ENCODE assay signal across 8 cellular contexts in the genomic region with DNA sequence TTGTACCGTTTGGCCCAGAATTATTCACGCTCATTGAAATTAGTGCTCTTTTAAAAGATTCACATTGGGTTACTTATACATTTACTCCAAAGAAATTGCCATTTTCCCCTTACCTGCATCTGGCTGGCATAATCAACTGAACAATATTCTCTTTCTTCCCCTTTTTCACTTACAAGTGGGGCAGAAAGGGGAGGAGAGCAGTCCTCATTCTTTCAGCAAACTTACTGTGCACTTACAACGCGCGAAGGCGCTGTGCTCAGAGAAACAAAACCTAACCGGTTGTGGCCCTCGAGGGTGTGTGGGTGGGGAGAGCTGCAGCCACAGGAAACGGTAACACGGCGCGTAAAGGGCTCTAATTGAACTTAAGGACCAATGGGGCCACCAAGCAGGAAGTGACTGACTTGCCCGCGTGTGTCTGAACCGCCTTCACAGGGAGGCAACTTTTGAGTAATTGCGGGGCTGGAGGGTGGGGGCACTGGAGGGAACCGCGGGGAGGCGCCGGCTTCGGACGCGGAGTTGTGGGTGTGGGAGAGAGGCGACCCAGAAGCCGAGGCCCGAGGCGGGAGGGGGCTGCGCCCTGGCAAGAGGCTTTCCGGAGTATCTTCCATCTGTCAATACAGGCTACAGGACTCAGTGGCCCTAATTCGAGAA. TPM values are rescaled to one million over a fixed set of nuclear protein-coding genes. Genes with fewer than 3 reads are reported as not detected.
DNase-seq lines count a peak whose midpoint lies in the region; ATAC-seq and TF ChIP-seq lines count a peak whose summit lies in the region.

No MANE protein-coding gene starts in this region.

- peaks cover 64% of the 10 kb centered on the region for H3K4me1 Mint-ChIP-seq in activated naive CD8-positive, alpha-beta T cell (ENCODE audit: low read depth)

- ATAC-seq in HG02623 (IDR thresholded peaks at IDR 0.05; ENCODE audit: unreplicated experiment), result peak; percentile 56
- peak; percentile 78 for ATAC-seq in SK-N-SH treated with all-trans-retinoic acid at 6 μM for 48 hours
- peak; percentile 75 for ATAC-seq in Right ventricle myocardium superior (ENCODE audit: poor library complexity)
- ATAC-seq in upper lobe of left lung (ENCODE audit: low FRiP score in 2 of 2), result peak; percentile 88 to 94

- peak overlapping the region; percentile 81 for H4K8ac ChIP-seq in trophoblast cell (ENCODE audit: low read depth, low read length)

- peak overlapping the region; percentile 97 for H4K91ac ChIP-seq in trophoblast cell (ENCODE audit: low read depth, low read length)

- peaks cover 0 to 4% of the 10 kb centered on the region in 2 experiments for H3K36me3 ChIP-seq in trophoblast cell (ENCODE audit: control insufficient read depth in 1 of 2, insufficient read depth in 2 of 2, low read length in 2 of 2)
- H3K36me3 ChIP-seq in upper lobe of left lung, result peaks cover 0 to 24% (median 7%) of the 10 kb centered on the region in 4 donors

- H3K4me3 ChIP-seq in GM12864 (ENCODE audit: low read depth, low read length) (peak overlapping the region; percentile 61), trophoblast cell (ENCODE audit: low read depth, low read length) (peak overlapping the region; percentile 78), upper lobe of left lung (peak overlapping the region; percentile 57 to 82 (median 64))

- H3K79me1 ChIP-seq in trophoblast cell (ENCODE audit: low read length), result peaks cover 13% of the 10 kb centered on the region

- peak overlapping the region; percentile 50 for H4K12ac ChIP-seq in trophoblast cell (ENCODE audit: low read depth, low read length)

- peak overlapping the region; percentile 91 for H2BK5ac ChIP-seq in trophoblast cell (ENCODE audit: low read depth, low read length, poor library complexity)

- H3K27me3 Mint-ChIP-seq in activated naive CD8-positive, alpha-beta T cell, result no peaks in the 10 kb centered on the region

- H3K14ac ChIP-seq in trophoblast cell (ENCODE audit: low read length), result peak overlapping the region; percentile 93

- peaks cover 9% of the 10 kb centered on the region for H3K79me2 ChIP-seq in trophoblast cell (ENCODE audit: control insufficient read depth, insufficient read depth, low read length, poor library complexity)

- peak; percentile 38 for TF ChIP-seq CTCF in GM12864 (IDR thresholded peaks at IDR 0.05; ENCODE audit: low read depth, low read length, missing control alignments)
- TF ChIP-seq CTCF in upper lobe of left lung (IDR thresholded peaks at IDR 0.05), result peak in 4 of 6 experiments; percentile 15 to 57 (median 26)

- peak overlapping the region; percentile 90 for H2BK120ac ChIP-seq in trophoblast cell (ENCODE audit: insufficient read depth, low read length, poor library complexity)

- H3K9me3 ChIP-seq in trophoblast cell (ENCODE audit: insufficient read depth, low read depth, low read length) (no peaks in the 10 kb centered on the region), upper lobe of left lung (no peaks in the 10 kb centered on the region)

- no CpG with 5 or more reads among the region's 30 CpGs for WGBS in trophoblast cell (ENCODE audit: extremely low coverage, insufficient coverage, insufficient read length)
- 1% methylated on average over 14 to 30 of the region's 30 CpGs for WGBS in upper lobe of left lung, 2 donors

- H3K4me1 ChIP-seq in trophoblast cell (ENCODE audit: control insufficient read depth in 1 of 2, insufficient read depth in 2 of 2, low read length in 2 of 2), result peaks cover 8 to 16% of the 10 kb centered on the region in 2 experiments
- peaks cover 33 to 48% (median 36%) of the 10 kb centered on the region in 4 donors for H3K4me1 ChIP-seq in upper lobe of left lung

- peak overlapping the region; percentile 18 for H2AK5ac ChIP-seq in trophoblast cell (ENCODE audit: low read length)

- H3K4me3 Mint-ChIP-seq in activated naive CD8-positive, alpha-beta T cell, result peak overlapping the region; percentile 99

- no peak for TF ChIP-seq EP300 in upper lobe of left lung (IDR thresholded peaks at IDR 0.05)

- H3K27me3 ChIP-seq in trophoblast cell (ENCODE audit: insufficient read depth, low read length), result no peaks in the 10 kb centered on the region
- no peaks in the 10 kb centered on the region for H3K27me3 ChIP-seq in upper lobe of left lung

- H3K4me2 ChIP-seq in trophoblast cell (ENCODE audit: low read length), result peak overlapping the region; percentile 89

- H3K4ac ChIP-seq in trophoblast cell (ENCODE audit: low read depth, low read length), result peak overlapping the region; percentile 44

- H3K36me3 Mint-ChIP-seq in activated naive CD8-positive, alpha-beta T cell, result peaks cover 12% of the 10 kb centered on the region

- TF ChIP-seq POLR2A in upper lobe of left lung (IDR thresholded peaks at IDR 0.05), result peak in 1 of 4 donors; percentile 38

- H3K27ac ChIP-seq in trophoblast cell (ENCODE audit: low read depth, low read length) (peak overlapping the region; percentile 100), upper lobe of left lung (peak overlapping the region; percentile 96 to 100 (median 99))

- H3K23ac ChIP-seq in trophoblast cell (ENCODE audit: low read length), result no peak overlapping the region

- intact Hi-C loops in Right ventricle myocardium superior (cut with DNase I), result no loop called here

- H3K9me3 Mint-ChIP-seq in activated naive CD8-positive, alpha-beta T cell (ENCODE audit: low read depth), result no peaks in the 10 kb centered on the region

- DNase-seq in GM12864 (ENCODE audit: low read depth) (peak; percentile 98), NCI-H1092 treated with DMSO at 0.1 percent for 48 hours (lab: John Stamatoyannopoulos, UW) (peak; percentile 93), Right ventricle myocardium superior (peak; percentile 88), trophoblast cell (peak; percentile 91 to 93), upper lobe of left lung (peak; percentile 93 to 97)

- H3K27ac Mint-ChIP-seq in activated naive CD8-positive, alpha-beta T cell, result peak overlapping the region; percentile 100

- peak overlapping the region; percentile 82 for H3K9ac ChIP-seq in trophoblast cell (ENCODE audit: low read length)

- peak overlapping the region; percentile 79 for H2AFZ ChIP-seq in trophoblast cell (ENCODE audit: insufficient read depth, low read length, poor library complexity)

- no peak overlapping the region for H2BK12ac ChIP-seq in trophoblast cell (ENCODE audit: low read length)

- H3K18ac ChIP-seq in trophoblast cell (ENCODE audit: low read length), result peak overlapping the region; percentile 81

TF ChIP-seq in SK-N-SH treated with all-trans-retinoic acid at 6 μM for 48 hours, 23 proteins besides CTCF, POLR2A, EP300 and RAD21 (continues in another document):
- no peak for TF ChIP-seq ZFP3 (CRISPR knock-in tag; IDR thresholded peaks at IDR 0.05)
- no peak for TF ChIP-seq ZC3H10 (CRISPR knock-in tag; IDR thresholded peaks at IDR 0.05)
- no peak for TF ChIP-seq ESRRG (CRISPR knock-in tag; IDR thresholded peaks at IDR 0.05)
- TF ChIP-seq RARB (CRISPR knock-in tag; IDR thresholded peaks at IDR 0.05), result no peak
- no peak for TF ChIP-seq ZNF70 (CRISPR knock-in tag; IDR thresholded peaks at IDR 0.05)
- TF ChIP-seq ZNF8 (CRISPR knock-in tag; IDR thresholded peaks at IDR 0.05), result no peak
- no peak for TF ChIP-seq ZNF565 (CRISPR knock-in tag; conservative IDR thresholded peaks at IDR 0.05; ENCODE audit: low read depth)
- TF ChIP-seq, protein P1, sequence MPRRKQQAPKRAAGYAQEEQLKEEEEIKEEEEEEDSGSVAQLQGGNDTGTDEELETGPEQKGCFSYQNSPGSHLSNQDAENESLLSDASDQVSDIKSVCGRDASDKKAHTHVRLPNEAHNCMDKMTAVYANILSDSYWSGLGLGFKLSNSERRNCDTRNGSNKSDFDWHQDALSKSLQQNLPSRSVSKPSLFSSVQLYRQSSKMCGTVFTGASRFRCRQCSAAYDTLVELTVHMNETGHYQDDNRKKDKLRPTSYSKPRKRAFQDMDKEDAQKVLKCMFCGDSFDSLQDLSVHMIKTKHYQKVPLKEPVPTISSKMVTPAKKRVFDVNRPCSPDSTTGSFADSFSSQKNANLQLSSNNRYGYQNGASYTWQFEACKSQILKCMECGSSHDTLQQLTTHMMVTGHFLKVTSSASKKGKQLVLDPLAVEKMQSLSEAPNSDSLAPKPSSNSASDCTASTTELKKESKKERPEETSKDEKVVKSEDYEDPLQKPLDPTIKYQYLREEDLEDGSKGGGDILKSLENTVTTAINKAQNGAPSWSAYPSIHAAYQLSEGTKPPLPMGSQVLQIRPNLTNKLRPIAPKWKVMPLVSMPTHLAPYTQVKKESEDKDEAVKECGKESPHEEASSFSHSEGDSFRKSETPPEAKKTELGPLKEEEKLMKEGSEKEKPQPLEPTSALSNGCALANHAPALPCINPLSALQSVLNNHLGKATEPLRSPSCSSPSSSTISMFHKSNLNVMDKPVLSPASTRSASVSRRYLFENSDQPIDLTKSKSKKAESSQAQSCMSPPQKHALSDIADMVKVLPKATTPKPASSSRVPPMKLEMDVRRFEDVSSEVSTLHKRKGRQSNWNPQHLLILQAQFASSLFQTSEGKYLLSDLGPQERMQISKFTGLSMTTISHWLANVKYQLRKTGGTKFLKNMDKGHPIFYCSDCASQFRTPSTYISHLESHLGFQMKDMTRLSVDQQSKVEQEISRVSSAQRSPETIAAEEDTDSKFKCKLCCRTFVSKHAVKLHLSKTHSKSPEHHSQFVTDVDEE (CRISPR knock-in tag; IDR thresholded peaks at IDR 0.05), result 0 out of 2 replicates have a peak, but pooled peaks have one; percentile 41
- TF ChIP-seq CSDC2 (CRISPR knock-in tag; IDR thresholded peaks at IDR 0.05), result no peak
- no peak for TF ChIP-seq TOX (CRISPR knock-in tag; IDR thresholded peaks at IDR 0.05; ENCODE audit: borderline replicate concordance)
- TF ChIP-seq, protein P2, sequence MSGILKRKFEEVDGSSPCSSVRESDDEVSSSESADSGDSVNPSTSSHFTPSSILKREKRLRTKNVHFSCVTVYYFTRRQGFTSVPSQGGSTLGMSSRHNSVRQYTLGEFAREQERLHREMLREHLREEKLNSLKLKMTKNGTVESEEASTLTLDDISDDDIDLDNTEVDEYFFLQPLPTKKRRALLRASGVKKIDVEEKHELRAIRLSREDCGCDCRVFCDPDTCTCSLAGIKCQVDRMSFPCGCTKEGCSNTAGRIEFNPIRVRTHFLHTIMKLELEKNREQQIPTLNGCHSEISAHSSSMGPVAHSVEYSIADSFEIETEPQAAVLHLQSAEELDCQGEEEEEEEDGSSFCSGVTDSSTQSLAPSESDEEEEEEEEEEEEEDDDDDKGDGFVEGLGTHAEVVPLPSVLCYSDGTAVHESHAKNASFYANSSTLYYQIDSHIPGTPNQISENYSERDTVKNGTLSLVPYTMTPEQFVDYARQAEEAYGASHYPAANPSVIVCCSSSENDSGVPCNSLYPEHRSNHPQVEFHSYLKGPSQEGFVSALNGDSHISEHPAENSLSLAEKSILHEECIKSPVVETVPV (CRISPR knock-in tag; IDR thresholded peaks at IDR 0.05), result no peak

RNA-seq across cellular contexts. Expression of gene PNRC2, which starts 0.7 kb away (rescaled TPM):
- total RNA-seq in Right ventricle myocardium superior, result 74.2 TPM
- polyA plus RNA-seq in trophoblast cell (2013), result 125 and 134 TPM in 2 replicates
- 100 to 1,000 TPM; 101 to 892 (median 139) TPM for total RNA-seq in upper lobe of left lung

RNA-seq across cellular contexts. Expression of gene SRSF10, which starts 21.2 kb away (rescaled TPM):
- total RNA-seq in Right ventricle myocardium superior (51.9 TPM), upper lobe of left lung (100 to 1,000 TPM in 2 of 6 donors, 10 to 100 TPM in 4; 66.3 to 187 (median 88.7) TPM)
- polyA plus RNA-seq in trophoblast cell (2013), result 65.1 and 66.3 TPM in 2 replicates

RNA-seq across cellular contexts. Expression of gene CNR2, which starts 45.8 kb away (rescaled TPM):
- total RNA-seq in Right ventricle myocardium superior, result not detected
- polyA plus RNA-seq in trophoblast cell (2013), result 0.01 TPM in 2 replicates
- under 1 TPM in 4 of 6 donors, not detected in 2; 0.13 to 0.59 (median 0.24) TPM for total RNA-seq in upper lobe of left lung

Comparison
In these comparisons a context has a peak if more than half of its experiments do, and no peak if none do; other contexts are left out.
1. Peak in every context shown above with its lines: DNase-seq, ATAC-seq, H3K4me3 ChIP-seq and H3K27ac ChIP-seq.